ENCODE assay signal across 1 cellular context in the genomic region with DNA sequence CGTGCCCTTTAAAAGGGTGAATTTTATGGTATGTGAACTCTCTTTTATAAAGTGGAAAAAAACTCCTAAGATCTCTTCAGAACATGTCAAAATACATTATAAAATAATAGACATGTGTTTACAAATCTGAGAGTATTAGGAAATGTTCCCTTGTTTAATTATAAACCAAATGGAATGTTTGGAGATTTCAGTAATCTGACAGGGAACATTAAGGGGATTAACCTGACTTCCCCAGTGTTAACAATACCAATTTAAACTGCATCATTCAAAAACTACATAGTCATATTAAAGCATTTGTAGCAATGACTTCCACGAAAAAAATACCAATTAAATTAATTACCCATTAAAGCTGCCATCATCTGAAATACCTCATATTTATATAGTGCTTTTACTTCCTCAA.
TF ChIP-seq lines count a peak whose summit lies in the region.

No MANE protein-coding gene starts in this region.

TF ChIP-seq in HepG2, 621 proteins besides CTCF, POLR2A, EP300 and RAD21:
- TF ChIP-seq ZNF430 (CRISPR knock-in tag; IDR thresholded peaks at IDR 0.05) = no peak
- TF ChIP-seq THYN1 (CRISPR knock-in tag; IDR thresholded peaks at IDR 0.05; ENCODE audit: borderline replicate concordance, low read depth) = no peak
- TF ChIP-seq ZBTB1 (CRISPR knock-in tag; IDR thresholded peaks at IDR 0.05; ENCODE audit: borderline replicate concordance) = no peak
- no peak for TF ChIP-seq ZC3H13 (CRISPR knock-in tag; IDR thresholded peaks at IDR 0.05)
- no peak for TF ChIP-seq ZNF44 (CRISPR knock-in tag; IDR thresholded peaks at IDR 0.05)
- TF ChIP-seq CBX2 (IDR thresholded peaks at IDR 0.05; ENCODE audit: low read depth, low read length) = no peak
- no peak for TF ChIP-seq CBX2 (CRISPR knock-in tag; IDR thresholded peaks at IDR 0.05; ENCODE audit: low read depth)
- no peak for TF ChIP-seq SMARCC2 (IDR thresholded peaks at IDR 0.05)
- no peak for TF ChIP-seq ZSCAN31 (CRISPR knock-in tag; IDR thresholded peaks at IDR 0.05; ENCODE audit: low read depth)
- TF ChIP-seq, protein P1, sequence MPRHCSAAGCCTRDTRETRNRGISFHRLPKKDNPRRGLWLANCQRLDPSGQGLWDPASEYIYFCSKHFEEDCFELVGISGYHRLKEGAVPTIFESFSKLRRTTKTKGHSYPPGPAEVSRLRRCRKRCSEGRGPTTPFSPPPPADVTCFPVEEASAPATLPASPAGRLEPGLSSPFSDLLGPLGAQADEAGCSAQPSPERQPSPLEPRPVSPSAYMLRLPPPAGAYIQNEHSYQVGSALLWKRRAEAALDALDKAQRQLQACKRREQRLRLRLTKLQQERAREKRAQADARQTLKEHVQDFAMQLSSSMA (CRISPR knock-in tag; IDR thresholded peaks at IDR 0.05) = no peak
- no peak for TF ChIP-seq FIP1L1 (IDR thresholded peaks at IDR 0.05; ENCODE audit: borderline replicate concordance, insufficient read depth, low read depth, low read length)
- TF ChIP-seq, protein P2, sequence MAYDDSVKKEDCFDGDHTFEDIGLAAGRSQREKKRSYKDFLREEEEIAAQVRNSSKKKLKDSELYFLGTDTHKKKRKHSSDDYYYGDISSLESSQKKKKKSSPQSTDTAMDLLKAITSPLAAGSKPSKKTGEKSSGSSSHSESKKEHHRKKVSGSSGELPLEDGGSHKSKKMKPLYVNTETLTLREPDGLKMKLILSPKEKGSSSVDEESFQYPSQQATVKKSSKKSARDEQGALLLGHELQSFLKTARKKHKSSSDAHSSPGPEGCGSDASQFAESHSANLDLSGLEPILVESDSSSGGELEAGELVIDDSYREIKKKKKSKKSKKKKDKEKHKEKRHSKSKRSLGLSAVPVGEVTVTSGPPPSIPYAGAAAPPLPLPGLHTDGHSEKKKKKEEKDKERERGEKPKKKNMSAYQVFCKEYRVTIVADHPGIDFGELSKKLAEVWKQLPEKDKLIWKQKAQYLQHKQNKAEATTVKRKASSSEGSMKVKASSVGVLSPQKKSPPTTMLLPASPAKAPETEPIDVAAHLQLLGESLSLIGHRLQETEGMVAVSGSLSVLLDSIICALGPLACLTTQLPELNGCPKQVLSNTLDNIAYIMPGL (CRISPR knock-in tag; IDR thresholded peaks at IDR 0.05; ENCODE audit: borderline replicate concordance in 1 of 2, low read depth in 1 of 2) = no peak
- TF ChIP-seq, protein P3, sequence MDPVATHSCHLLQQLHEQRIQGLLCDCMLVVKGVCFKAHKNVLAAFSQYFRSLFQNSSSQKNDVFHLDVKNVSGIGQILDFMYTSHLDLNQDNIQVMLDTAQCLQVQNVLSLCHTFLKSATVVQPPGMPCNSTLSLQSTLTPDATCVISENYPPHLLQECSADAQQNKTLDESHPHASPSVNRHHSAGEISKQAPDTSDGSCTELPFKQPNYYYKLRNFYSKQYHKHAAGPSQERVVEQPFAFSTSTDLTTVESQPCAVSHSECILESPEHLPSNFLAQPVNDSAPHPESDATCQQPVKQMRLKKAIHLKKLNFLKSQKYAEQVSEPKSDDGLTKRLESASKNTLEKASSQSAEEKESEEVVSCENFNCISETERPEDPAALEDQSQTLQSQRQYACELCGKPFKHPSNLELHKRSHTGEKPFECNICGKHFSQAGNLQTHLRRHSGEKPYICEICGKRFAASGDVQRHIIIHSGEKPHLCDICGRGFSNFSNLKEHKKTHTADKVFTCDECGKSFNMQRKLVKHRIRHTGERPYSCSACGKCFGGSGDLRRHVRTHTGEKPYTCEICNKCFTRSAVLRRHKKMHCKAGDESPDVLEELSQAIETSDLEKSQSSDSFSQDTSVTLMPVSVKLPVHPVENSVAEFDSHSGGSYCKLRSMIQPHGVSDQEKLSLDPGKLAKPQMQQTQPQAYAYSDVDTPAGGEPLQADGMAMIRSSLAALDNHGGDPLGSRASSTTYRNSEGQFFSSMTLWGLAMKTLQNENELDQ (CRISPR knock-in tag; IDR thresholded peaks at IDR 0.05; ENCODE audit: borderline replicate concordance) = no peak
- TF ChIP-seq SOX13 (IDR thresholded peaks at IDR 0.05) = no peak
- no peak for TF ChIP-seq SOX13 (CRISPR knock-in tag; conservative IDR thresholded peaks at IDR 0.05 in 1 of 2, IDR thresholded peaks at IDR 0.05 in 1 of 2)
